Comparison of ENCODE assay signal across 8 cellular contexts in the genomic region with DNA sequence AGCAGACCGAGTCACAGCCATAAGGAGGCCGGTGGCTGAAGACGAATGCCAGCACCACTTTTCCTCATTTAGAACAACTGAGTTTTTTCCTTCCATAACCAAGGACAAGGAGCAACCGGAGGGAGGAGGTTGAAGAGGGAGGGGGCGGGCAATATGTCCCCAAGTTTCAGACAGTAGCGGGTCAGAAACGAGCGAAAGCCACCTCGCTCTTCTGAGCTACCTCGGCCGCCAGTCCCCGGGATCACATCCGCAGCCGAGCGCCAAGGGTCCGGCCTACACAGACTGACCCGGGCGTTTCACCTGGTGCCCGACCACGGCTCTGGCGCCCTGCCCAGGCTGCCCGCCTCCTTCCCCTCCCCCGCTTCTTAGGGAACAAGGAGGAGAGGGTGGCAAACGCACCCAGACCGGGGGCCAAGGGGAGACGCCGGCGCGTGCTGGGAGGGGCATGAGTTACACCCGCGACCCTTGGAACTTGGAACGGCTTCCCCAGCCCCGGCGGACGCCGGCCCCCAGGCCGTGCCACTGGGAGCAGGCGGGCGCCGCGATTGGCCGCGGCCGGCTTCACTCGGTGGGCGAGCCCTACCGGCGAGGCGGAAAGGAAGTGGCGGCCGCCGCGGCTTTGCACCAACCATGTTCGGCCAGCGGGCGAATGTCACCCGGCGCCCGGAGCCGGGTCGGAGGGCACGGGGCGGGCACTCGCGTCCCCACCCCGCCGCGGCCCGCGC. TPM values are rescaled to one million over a fixed set of nuclear protein-coding genes. Genes with fewer than 3 reads are reported as not detected.
DNase-seq lines count a peak whose midpoint lies in the region; ATAC-seq and TF ChIP-seq lines count a peak whose summit lies in the region.

No MANE protein-coding gene starts in this region.

- WGBS in esophagus, 2 donors: 0 to 2% methylated on average over 58 to 70 of the region's 70 CpGs
- WGBS in stomach, 5 donors: 0 to 1% (median 0%) methylated on average over 20 to 70 of the region's 70 CpGs

- H3K36me3 ChIP-seq in esophagus (ENCODE audit: control insufficient read depth in 2 of 2, insufficient read depth in 2 of 2, low read length in 1 of 2) (no peaks in the 10 kb centered on the region), stomach (no peaks in the 10 kb centered on the region)

- no peak for DNase-seq in GM12864 (ENCODE audit: low read depth)
- peak; percentile 41 for DNase-seq in NOMO-1 treated with DMSO at 0.1 percent for 48 hours (lab: John Stamatoyannopoulos, UW; ENCODE audit: unreplicated experiment)
- DNase-seq in activated T-cell treated with anti-CD3 and anti-CD28 coated beads, Interleukin-2, amount 50 U/mL, for 48 hours: peak; percentile 78 to 80
- DNase-seq in mucosa of gallbladder (ENCODE audit: low spot score): peak; percentile 81
- DNase-seq in stomach: peak; percentile 92

- peak overlapping the region; percentile 78 for H3K27ac ChIP-seq in 22Rv1
- H3K27ac ChIP-seq in esophagus (ENCODE audit: low read depth in 2 of 2, low read length in 1 of 2): peak overlapping the region; percentile 97 to 98
- peak overlapping the region; percentile 98 to 100 (median 99) for H3K27ac ChIP-seq in stomach

- H3K4me3 ChIP-seq in GM12864 (ENCODE audit: low read depth, low read length) (peak overlapping the region; percentile 84), esophagus (ENCODE audit: low read depth in 1 of 2, low read length in 2 of 2) (peak overlapping the region; percentile 94 to 95), stomach (peak overlapping the region; percentile 66 to 93 (median 86))

- H3K9me3 ChIP-seq in esophagus (ENCODE audit: control insufficient read depth in 2 of 2, insufficient read depth in 1 of 2, low read depth in 1 of 2, low read length in 1 of 2) (no peaks in the 10 kb centered on the region), stomach (no peaks in the 10 kb centered on the region)

- TF ChIP-seq EP300 in stomach (IDR thresholded peaks at IDR 0.05): no peak

- TF ChIP-seq POLR2A in stomach (IDR thresholded peaks at IDR 0.05): peak in 1 of 4 donors; percentile 36

- ATAC-seq in HG02852 (IDR thresholded peaks at IDR 0.05; ENCODE audit: unreplicated experiment): peak; percentile 14

- no peak for TF ChIP-seq CTCF in 22Rv1 (IDR thresholded peaks at IDR 0.05)
- TF ChIP-seq CTCF in GM12864 (IDR thresholded peaks at IDR 0.05; ENCODE audit: low read depth, low read length, missing control alignments): no peak
- no peak for TF ChIP-seq CTCF in stomach (IDR thresholded peaks at IDR 0.05)

- intact Hi-C loops in stomach (cut with DNase I; ENCODE audit: low total_unique reads): no loop called here

- H3K4me1 ChIP-seq in esophagus (ENCODE audit: control insufficient read depth in 2 of 2, insufficient read depth in 2 of 2, low read length in 1 of 2) (peaks cover 3 to 5% of the 10 kb centered on the region in 2 donors), stomach (peaks cover 43 to 71% (median 60%) of the 10 kb centered on the region in 4 donors)

- H3K27me3 ChIP-seq in esophagus (ENCODE audit: control insufficient read depth in 1 of 2, insufficient read depth in 2 of 2, low read length in 2 of 2): no peaks in the 10 kb centered on the region
- no peaks in the 10 kb centered on the region for H3K27me3 ChIP-seq in stomach

RNA-seq across cellular contexts. Expression of gene IRF2, which starts 1.6 kb away (rescaled TPM):
- polyA plus RNA-seq in esophagus (10 to 100 TPM; 10.9 to 14.3 TPM), stomach (10 to 100 TPM; 18.3 to 30.4 (median 20.4) TPM)
- total RNA-seq in mucosa of gallbladder (45.3 TPM), stomach (100 to 1,000 TPM in 2 of 5 donors, 10 to 100 TPM in 2, 1 to 10 TPM in 1; 5.5 to 253 (median 45.4) TPM)
